ENCODE assay signal across 11 cellular contexts in the genomic region with DNA sequence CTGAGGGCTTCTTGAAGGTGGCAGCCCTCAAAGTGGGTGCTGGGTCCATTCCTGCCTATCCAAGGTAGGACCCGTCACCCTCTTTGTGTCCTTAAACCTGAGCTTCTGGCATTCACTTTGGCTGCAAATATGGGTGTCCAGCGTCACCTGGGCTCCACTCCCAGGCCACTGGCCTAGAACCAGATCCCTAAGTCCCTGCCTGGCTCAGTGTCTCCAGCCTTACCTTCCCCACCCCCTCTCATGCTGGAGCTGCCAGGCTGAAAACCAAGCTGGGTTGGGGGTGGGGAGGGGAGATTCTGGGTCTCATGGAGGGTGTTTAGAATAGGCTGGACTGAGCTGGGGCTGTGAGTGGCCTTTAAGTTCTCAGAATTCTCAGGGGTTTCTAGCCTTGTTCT. TPM values are rescaled to one million over a fixed set of nuclear protein-coding genes. Genes with fewer than 3 reads are reported as not detected.
DNase-seq lines count a peak whose midpoint lies in the region; ATAC-seq, FAIRE-seq and TF ChIP-seq lines count a peak whose summit lies in the region.
"Had no signal": no experiment of that assay in that cellular context is flagged by ENCODE, and none has a peak within 500 bp of the region (broad histone marks: within the 10 kb centered on the region; RNA-seq: fewer than 3 reads in every experiment).

No MANE protein-coding gene starts in this region.

- H2AFZ ChIP-seq in GM12878 (ENCODE audit: control insufficient read depth, low read depth, low read length) (no peak overlapping the region), mesenchymal stem cell (ENCODE audit: low read depth, low read length) (no peak overlapping the region)

- H3K36me3 ChIP-seq in A673 (ENCODE audit: insufficient read depth, low read length, poor library complexity, severe bottlenecking) (no peaks in the 10 kb centered on the region), GM12878 (ENCODE audit: control insufficient read depth in 2 of 2, insufficient read depth in 2 of 2, low read length in 1 of 2) (no peaks in the 10 kb centered on the region; a peak in 1 of 4 replicates), mesenchymal stem cell (ENCODE audit: control insufficient read depth in 1 of 2, insufficient read depth in 2 of 2, low read depth in 1 of 2, low read length in 2 of 2) (no peaks in the 10 kb centered on the region), gastroesophageal sphincter (no peaks in the 10 kb centered on the region)

- no peak overlapping the region for H2BK15ac ChIP-seq in mesenchymal stem cell (ENCODE audit: low read depth, poor library complexity, severe bottlenecking)

- no peaks in the 10 kb centered on the region for H3K27me3 ChIP-seq in A673 (replicated peaks; ENCODE audit: insufficient read depth, low read depth, low read length, poor library complexity)
- peaks cover 0 to 4% of the 10 kb centered on the region in 2 experiments; a peak in 1 of 4 replicates for H3K27me3 ChIP-seq in GM12878 (replicated peaks in 1 of 2; ENCODE audit: control insufficient read depth in 2 of 2, insufficient read depth in 2 of 2, low read length in 1 of 2)
- H3K27me3 ChIP-seq in mesenchymal stem cell (ENCODE audit: control insufficient read depth in 1 of 2, insufficient read depth in 1 of 2, low read length in 2 of 2) = peaks cover 12 to 22% of the 10 kb centered on the region in 2 experiments
- peaks cover 25% of the 10 kb centered on the region for H3K27me3 ChIP-seq in gastroesophageal sphincter

- H4K8ac ChIP-seq in mesenchymal stem cell (ENCODE audit: low read length) = peak overlapping the region; percentile 28

- in situ Hi-C loops in GM12878 (cut with MboI) = no loop called here

- DNase-seq in A673 (ENCODE audit: low spot score) (no peak), GM20000 (ENCODE audit: low spot score) (peak; percentile 3), GM12878 (ENCODE audit: low read depth, low spot score) (no peak), mesenchymal stem cell (no peak), HK-2 (ENCODE audit: unreplicated experiment) (no peak), iPS-NIHi11 (ENCODE audit: low spot score) (no peak)
- DNase-seq: NCI-H510A had no signal

- no peak overlapping the region for H3K18ac ChIP-seq in mesenchymal stem cell (ENCODE audit: low read depth in 1 of 2, low read length in 2 of 2)

- H3K23ac ChIP-seq in mesenchymal stem cell (ENCODE audit: low read length in 2 of 2) = no peak overlapping the region

- H3K14ac ChIP-seq in mesenchymal stem cell (ENCODE audit: low read length in 2 of 2) = peak overlapping the region in 1 of 2 experiments; percentile 11

- H3K4me3 ChIP-seq in A673 (ENCODE audit: low read depth, low read length, poor library complexity, severe bottlenecking) (peak overlapping the region; percentile 41), GM12878 (0 out of 2 replicates have a peak overlapping the region, but pooled peaks have one; percentile 54), mesenchymal stem cell (ENCODE audit: insufficient read depth in 1 of 2, low read depth in 1 of 2, low read length in 2 of 2) (peak overlapping the region in 1 of 2 experiments; percentile 64), gastroesophageal sphincter (peak overlapping the region in 1 of 2 donors; percentile 73)

- TF ChIP-seq CTCF in A673 (conservative IDR thresholded peaks at IDR 0.05; ENCODE audit: low read depth, low read length) = no peak
- TF ChIP-seq CTCF in GM20000 (IDR thresholded peaks at IDR 0.05; ENCODE audit: extremely low read depth, missing control alignments) = no peak
- no peak for TF ChIP-seq CTCF in GM12878 (IDR thresholded peaks at IDR 0.05 in 2 of 3, conservative IDR thresholded peaks at IDR 0.05 in 1 of 3; ENCODE audit: control insufficient read depth in 2 of 3, extremely low read depth in 1 of 3, insufficient read depth in 1 of 3, low read depth in 3 of 3, low read length in 3 of 3)
- TF ChIP-seq CTCF in gastroesophageal sphincter (IDR thresholded peaks at IDR 0.05) = no peak

- POLR2A ChIA-PET in A673 (lab: Charles Lee; ENCODE audit: low non-redundant PET) (no interaction called here), GM12878 (lab: Charles Lee) (interaction anchor here (0.5 to 3.3 kb wide), 2 partner anchors 27 to 61 kb away, joined by 3 to 16 read pairs; no protein-coding TSS in a partner anchor)

- H2AK5ac ChIP-seq in mesenchymal stem cell (ENCODE audit: low read length, severe bottlenecking) = no peak overlapping the region

- SMC1A ChIA-PET in GM12878 (lab: Charles Lee; ENCODE audit: uncharacterized antibody, unreplicated experiment) = interaction anchor here (0.6 to 17.7 kb wide), 2 partner anchors 22 to 51 kb away, joined by 3 to 364 read pairs; partner anchors contain the start of gene CDC37

- no peaks in the 10 kb centered on the region for H3K9me3 ChIP-seq in A673 (ENCODE audit: low read depth, low read length, poor library complexity, severe bottlenecking)
- no peaks in the 10 kb centered on the region for H3K9me3 ChIP-seq in GM12878 (replicated peaks; ENCODE audit: control insufficient read depth, insufficient read depth, low read length)
- no peaks in the 10 kb centered on the region for H3K9me3 ChIP-seq in mesenchymal stem cell (ENCODE audit: control insufficient read depth, low read length)
- H3K9me3 ChIP-seq in gastroesophageal sphincter = no peaks in the 10 kb centered on the region

- RAD21 ChIA-PET in GM12878 (lab: Charles Lee; ENCODE audit: unreplicated experiment) = interaction anchor here (1.7 to 3.7 kb wide), 3 partner anchors 14 to 28 kb away, joined by 6 to 21 read pairs (median 7); partner anchors contain the start of gene CDC37

- H3K4me2 ChIP-seq in GM12878 (ENCODE audit: control insufficient read depth, insufficient read depth) (peak overlapping the region; percentile 47), mesenchymal stem cell (ENCODE audit: low read length, poor library complexity, severe bottlenecking) (peak overlapping the region; percentile 59)

- no peak for TF ChIP-seq POLR2A in GM12878 (IDR thresholded peaks at IDR 0.05; ENCODE audit: low read depth, low read length)
- TF ChIP-seq POLR2A in gastroesophageal sphincter (IDR thresholded peaks at IDR 0.05) = no peak

- CTCF ChIA-PET in A673 (lab: Charles Lee) (interaction anchor here (1.1 kb wide), 1 partner anchor 13 kb away, joined by 3 read pairs; the partner anchor contains the start of gene PDE4A), GM12878 (lab: Yijun Ruan, JAX) (interaction anchor here (1.4 to 27.3 kb wide), 2 partner anchors 22 to 44 kb away, joined by 3 to 1053 read pairs; partner anchors contain the start of genes CDC37 and PDE4A)

- no peak for TF ChIP-seq RAD21 in GM12878 (IDR thresholded peaks at IDR 0.05; ENCODE audit: insufficient read depth, low read depth, low read length)

- no peak for ATAC-seq in GM12878
- no peak for ATAC-seq in gastroesophageal sphincter
- no peak for ATAC-seq in HG02642 (IDR thresholded peaks at IDR 0.05; ENCODE audit: poor library complexity, unreplicated experiment)

- H2BK120ac ChIP-seq in mesenchymal stem cell (ENCODE audit: low read depth, low read length) = no peak overlapping the region

- no peak overlapping the region for H4K91ac ChIP-seq in mesenchymal stem cell (ENCODE audit: low read length)

- peak overlapping the region in 1 of 2 experiments; percentile 84 for H3K4ac ChIP-seq in mesenchymal stem cell (ENCODE audit: low read depth in 1 of 2, low read length in 2 of 2)

- 100% methylated on average over 2 of the region's 2 CpGs for WGBS in GM12878 (ENCODE audit: insufficient coverage, insufficient replicate concordance, low lambda C conversion rate, missing lambda C conversion rate)
- WGBS in mesenchymal stem cell = 78% methylated on average over 1 of the region's 2 CpGs
- WGBS in gastroesophageal sphincter (ENCODE audit: low coverage in 1 of 2), 2 donors = no CpG with 5 or more reads among the region's 2 CpGs

- H3K4me1 ChIP-seq in A673 (ENCODE audit: insufficient read depth, low read length, poor library complexity, severe bottlenecking) = peaks cover 14% of the 10 kb centered on the region
- H3K4me1 ChIP-seq in GM12878 (ENCODE audit: control insufficient read depth, insufficient read depth, low read length) = peaks cover 35% of the 10 kb centered on the region
- peaks cover 16% of the 10 kb centered on the region for H3K4me1 ChIP-seq in mesenchymal stem cell (ENCODE audit: control insufficient read depth, insufficient read depth, low read depth, low read length)
- peaks cover 0 to 37% (median 11%) of the 10 kb centered on the region in 3 donors for H3K4me1 ChIP-seq in gastroesophageal sphincter

- BruUV-seq in A673 (replicated peaks; lab: Mats Ljungman, UMichigan) (no TSS peak), GM12878 (replicated peaks; lab: Mats Ljungman, UMichigan) (no TSS peak)

- no peaks in the 10 kb centered on the region for H3K79me1 ChIP-seq in mesenchymal stem cell (replicated peaks; ENCODE audit: low read length, poor library complexity, severe bottlenecking)

- TF ChIP-seq EP300 in GM12878 (IDR thresholded peaks at IDR 0.05; ENCODE audit: borderline replicate concordance in 1 of 2, control insufficient read depth in 1 of 2, low read depth in 2 of 2, low read length in 2 of 2) (no peak), gastroesophageal sphincter (IDR thresholded peaks at IDR 0.05) (no peak)

- no peak overlapping the region for H2BK5ac ChIP-seq in mesenchymal stem cell (ENCODE audit: low read depth, low read length, poor library complexity, severe bottlenecking)

- intact Hi-C loops in A673 (cut with micrococcal nuclease; ENCODE audit: unreplicated experiment) = no loop called here
- intact Hi-C loops in GM12878 (cut with micrococcal nuclease; ENCODE audit: unreplicated experiment) = no loop called here

- H4K20me1 ChIP-seq in GM12878 (ENCODE audit: control insufficient read depth, insufficient read depth) = no peaks in the 10 kb centered on the region

- H2BK12ac ChIP-seq in mesenchymal stem cell (ENCODE audit: low read length in 2 of 2) = no peak overlapping the region

- H3K27ac ChIP-seq in A673 (ENCODE audit: low read depth, low read length, poor library complexity, severe bottlenecking) (peak overlapping the region; percentile 75), GM12878 (ENCODE audit: control insufficient read depth, insufficient read depth) (no peak overlapping the region), mesenchymal stem cell (ENCODE audit: low read length, poor library complexity, severe bottlenecking) (no peak overlapping the region), gastroesophageal sphincter (peak overlapping the region in 2 of 4 donors; percentile 66 to 79)
- H3K27ac ChIP-seq: HL-60 had no signal

- peak overlapping the region; percentile 30; the same call in 1 of the 2 replicates for H3K9ac ChIP-seq in GM12878 (ENCODE audit: control insufficient read depth, insufficient read depth, low read length)
- H3K9ac ChIP-seq in mesenchymal stem cell (ENCODE audit: low read length) = peak overlapping the region; percentile 41

- FAIRE-seq in GM12878 (lab: Jason Lieb, UNC) = no peak
- FAIRE-seq: endometrium had no signal

- H3K79me2 ChIP-seq in GM12878 (ENCODE audit: control insufficient read depth, insufficient read depth, low read length) = peaks cover 2% of the 10 kb centered on the region; the same call in 1 of the 2 replicates

RNA-seq across cellular contexts. Expression of gene PDE4A, which starts 12.4 kb away (rescaled TPM):
- total RNA-seq in A673 (2021) (32.5 and 40.1 TPM in 2 replicates), GM12878 (2014; rRNA removed) (1.6 and 1.9 TPM in 2 replicates), GM12878 (2014; rRNA removed; fragmentation: Illumina TruSeq; extraction: Trizol) (1.7 and 1.9 TPM in 2 replicates), GM12878 (2021) (11.1 and 13.3 TPM in 2 replicates), gastroesophageal sphincter (10 to 100 TPM in 2 of 4 donors, 1 to 10 TPM in 2; 7.3 to 22.5 (median 10.0) TPM)
- 7.4 and 7.7 TPM in 2 replicates for total RNA-seq in GM12878 (2013; cell fraction: nucleolus; rRNA removed)
- polyA plus RNA-seq in GM12878 (2011; ENCODE audit: low read depth) = 6.4 TPM
- polyA plus RNA-seq in GM12878 (2011; rRNA removed) (2.7 and 4.8 TPM in 2 replicates), GM12878 (2014; fragmentation: Illumina TruSeq; extraction: Trizol) (3.5 and 5.0 TPM in 2 replicates), GM12878 (2014; fragmentation: Nextera tagmentation; extraction: Ambion mirVana) (under 1 TPM; 0.24 to 0.46 TPM), GM12878 (2014; rRNA removed) (7.1 and 7.9 TPM in 2 replicates), GM12878 (2016; fragmentation: Nextera tagmentation; extraction: Ambion mirVana) (1 to 10 TPM; 7.4 to 8.1 TPM)
- 8.4 and 9.3 TPM in 2 replicates for polyA plus RNA-seq in GM12878 (2011; cell fraction: cytosol; rRNA removed)
- 11.0 and 16.0 TPM in 2 replicates for polyA plus RNA-seq in GM12878 (2011; cell fraction: nucleus; rRNA removed)
- 14.3 and 15.7 TPM in 2 replicates for polyA plus RNA-seq in GM12878 (2012)
- polyA minus RNA-seq in GM12878 (2011; rRNA and poly(A)+ RNA removed) = 7.7 and 10.3 TPM in 2 replicates
- polyA minus RNA-seq in GM12878 (2011; cell fraction: cytosol; rRNA and poly(A)+ RNA removed) = 7.8 and 9.2 TPM in 2 replicates
- polyA minus RNA-seq in GM12878 (2011; cell fraction: nucleus; rRNA and poly(A)+ RNA removed) = 3.5 TPM in 2 replicates
- polyA plus RNA-seq in mesenchymal stem cell (2013, experiment 1 of 2) = 10.4 TPM
- 10.3 TPM for polyA plus RNA-seq in mesenchymal stem cell (2013, experiment 2 of 2)

RNA-seq across cellular contexts. Expression of gene CDC37, which starts 29.4 kb away (rescaled TPM):
- 272 and 288 TPM in 2 replicates for total RNA-seq in A673 (2021)
- total RNA-seq in GM12878 (2013; cell fraction: nucleolus; rRNA removed) = 43.2 and 59.3 TPM in 2 replicates
- total RNA-seq in GM12878 (2014; rRNA removed) = 179 and 197 TPM in 2 replicates
- total RNA-seq in GM12878 (2014; rRNA removed; fragmentation: Illumina TruSeq; extraction: Trizol) = 110 and 117 TPM in 2 replicates
- 144 and 155 TPM in 2 replicates for total RNA-seq in GM12878 (2021)
- polyA plus RNA-seq in GM12878 (2011; ENCODE audit: low read depth) = 84.0 TPM
- 140 and 200 TPM in 2 replicates for polyA plus RNA-seq in GM12878 (2011; rRNA removed)
- polyA plus RNA-seq in GM12878 (2011; cell fraction: cytosol; rRNA removed) = 211 and 322 TPM in 2 replicates
- 421 and 498 TPM in 2 replicates for polyA plus RNA-seq in GM12878 (2011; cell fraction: nucleus; rRNA removed)
- 146 and 163 TPM in 2 replicates for polyA plus RNA-seq in GM12878 (2012)
- 50.7 and 105 TPM in 2 replicates for polyA plus RNA-seq in GM12878 (2014; fragmentation: Illumina TruSeq; extraction: Trizol)
- polyA plus RNA-seq in GM12878 (2014; fragmentation: Nextera tagmentation; extraction: Ambion mirVana) = 1 to 10 TPM; 4.7 to 8.8 TPM
- 265 and 297 TPM in 2 replicates for polyA plus RNA-seq in GM12878 (2014; rRNA removed)
- 100 to 1,000 TPM; 255 to 262 TPM for polyA plus RNA-seq in GM12878 (2016; fragmentation: Nextera tagmentation; extraction: Ambion mirVana)
- 76.0 and 82.1 TPM in 2 replicates for polyA minus RNA-seq in GM12878 (2011; rRNA and poly(A)+ RNA removed)
- polyA minus RNA-seq in GM12878 (2011; cell fraction: cytosol; rRNA and poly(A)+ RNA removed) = 42.4 and 45.5 TPM in 2 replicates
- polyA minus RNA-seq in GM12878 (2011; cell fraction: nucleus; rRNA and poly(A)+ RNA removed) = 22.4 and 40.0 TPM in 2 replicates
- 163 TPM for polyA plus RNA-seq in mesenchymal stem cell (2013, experiment 1 of 2)
- polyA plus RNA-seq in mesenchymal stem cell (2013, experiment 2 of 2) = 156 TPM
- 100 to 1,000 TPM; 144 to 177 (median 162) TPM for total RNA-seq in gastroesophageal sphincter

RNA-seq across cellular contexts. Expression of gene TYK2, which starts 52.4 kb away (rescaled TPM):
- total RNA-seq in A673 (2021) = 118 and 121 TPM in 2 replicates
- total RNA-seq in GM12878 (2013; cell fraction: nucleolus; rRNA removed) = 483 and 545 TPM in 2 replicates
- 235 and 304 TPM in 2 replicates for total RNA-seq in GM12878 (2014; rRNA removed)
- 145 and 164 TPM in 2 replicates for total RNA-seq in GM12878 (2014; rRNA removed; fragmentation: Illumina TruSeq; extraction: Trizol)
- 267 and 297 TPM in 2 replicates for total RNA-seq in GM12878 (2021)
- polyA plus RNA-seq in GM12878 (2011; ENCODE audit: low read depth) = 148 TPM
- polyA plus RNA-seq in GM12878 (2011; rRNA removed) = 62.0 and 127 TPM in 2 replicates
- polyA plus RNA-seq in GM12878 (2011; cell fraction: cytosol; rRNA removed) = 171 and 227 TPM in 2 replicates
- 997 and 1,420 TPM in 2 replicates for polyA plus RNA-seq in GM12878 (2011; cell fraction: nucleus; rRNA removed)
- 217 and 288 TPM in 2 replicates for polyA plus RNA-seq in GM12878 (2012)
- 80.2 and 185 TPM in 2 replicates for polyA plus RNA-seq in GM12878 (2014; fragmentation: Illumina TruSeq; extraction: Trizol)
- 10 to 100 TPM; 36.4 to 66.9 TPM for polyA plus RNA-seq in GM12878 (2014; fragmentation: Nextera tagmentation; extraction: Ambion mirVana)
- 364 and 387 TPM in 2 replicates for polyA plus RNA-seq in GM12878 (2014; rRNA removed)
- polyA plus RNA-seq in GM12878 (2016; fragmentation: Nextera tagmentation; extraction: Ambion mirVana) = 100 to 1,000 TPM; 172 to 186 TPM
- 58.7 and 148 TPM in 2 replicates for polyA minus RNA-seq in GM12878 (2011; rRNA and poly(A)+ RNA removed)
- polyA minus RNA-seq in GM12878 (2011; cell fraction: cytosol; rRNA and poly(A)+ RNA removed) = 70.7 and 98.7 TPM in 2 replicates
- 78.8 and 145 TPM in 2 replicates for polyA minus RNA-seq in GM12878 (2011; cell fraction: nucleus; rRNA and poly(A)+ RNA removed)
- polyA plus RNA-seq in mesenchymal stem cell (2013, experiment 1 of 2) = 66.7 TPM
- polyA plus RNA-seq in mesenchymal stem cell (2013, experiment 2 of 2) = 65.7 TPM
- 10 to 100 TPM; 40.8 to 77.2 (median 53.9) TPM for total RNA-seq in gastroesophageal sphincter
